In genomic region chr5:142636093-142636492, GRCh38 we compare ENCODE assay signal across 21 cellular contexts. TPM values are rescaled to one million over a fixed set of nuclear protein-coding genes. Genes with fewer than 3 reads are reported as not detected.
A peak's percentile ranks its signal among the peaks of the same experiment; 100 is the strongest.
DNase-seq lines count a peak whose midpoint lies in the region; ATAC-seq and TF ChIP-seq lines count a peak whose summit lies in the region.
"Had no signal": no experiment of that assay in that cellular context is flagged by ENCODE, and none has a peak within 500 bp of the region (broad histone marks: within the 10 kb centered on the region; RNA-seq: fewer than 3 reads in every experiment).

No MANE protein-coding gene starts in this region.

- H2BK12ac ChIP-seq in trophoblast cell (ENCODE audit: low read length) = no peak overlapping the region

- H3K9ac ChIP-seq in adipocyte (ENCODE audit: low read length) (no peak overlapping the region), trophoblast cell (ENCODE audit: low read length) (no peak overlapping the region)

- H3K9me3 ChIP-seq in HEK293 (ENCODE audit: control insufficient read depth, insufficient read depth, low read depth, low read length) = no peaks in the 10 kb centered on the region
- H3K9me3 ChIP-seq in adipocyte (ENCODE audit: control insufficient read depth, low read length) = no peaks in the 10 kb centered on the region
- H3K9me3 ChIP-seq in trophoblast cell (ENCODE audit: insufficient read depth, low read depth, low read length) = no peaks in the 10 kb centered on the region
- H3K9me3 ChIP-seq: SJCRH30 had no signal

- H2AK5ac ChIP-seq in trophoblast cell (ENCODE audit: low read length) = no peak overlapping the region

- peaks cover 20% of the 10 kb centered on the region for H3K4me1 Mint-ChIP-seq in endothelial cell (ENCODE audit: unreplicated experiment)
- H3K4me1 Mint-ChIP-seq: CD8-positive, alpha-beta memory T cell; IgD-negative memory B cell had no signal

- no peak overlapping the region for H4K12ac ChIP-seq in trophoblast cell (ENCODE audit: low read depth, low read length)

- DNase-seq in adipocyte (ENCODE audit: low read depth) (peak; percentile 34), left kidney (ENCODE audit: low read depth, low spot score) (peak; percentile 80), trophoblast cell (peak; percentile 58 to 72), endothelial cell (ENCODE audit: low spot score) (no peak)
- DNase-seq: C1 segment of cervical spinal cord; CD8-positive, alpha-beta memory T cell; DMS79; H7; Karpas-422; NCI-H1436; NCI-H2029; NCI-H345; NCI-H524 treated with DMSO at 0.1 percent for 48 hours; SJCRH30 had no signal

- H3K4me2 ChIP-seq in trophoblast cell (ENCODE audit: low read length) = no peak overlapping the region

- ATAC-seq in GM19035 (IDR thresholded peaks at IDR 0.05; ENCODE audit: unreplicated experiment) (no peak), HG03159 (IDR thresholded peaks at IDR 0.05; ENCODE audit: unreplicated experiment) (no peak)

- no peak overlapping the region for H3K23ac ChIP-seq in trophoblast cell (ENCODE audit: low read length)

- H3K4me3 Mint-ChIP-seq in endothelial cell (ENCODE audit: unreplicated experiment) = no peak overlapping the region
- H3K4me3 Mint-ChIP-seq: IgD-negative memory B cell had no signal

- no peaks in the 10 kb centered on the region for H3K36me3 Mint-ChIP-seq in endothelial cell (ENCODE audit: low read depth, unreplicated experiment)
- H3K36me3 Mint-ChIP-seq: CD8-positive, alpha-beta memory T cell had no signal

- no peak overlapping the region for H3K4me3 ChIP-seq in HEK293 (ENCODE audit: low read depth, low read length)
- H3K4me3 ChIP-seq in adipocyte (ENCODE audit: low read length) = no peak overlapping the region
- no peak overlapping the region for H3K4me3 ChIP-seq in trophoblast cell (ENCODE audit: low read depth, low read length)
- H3K4me3 ChIP-seq: PC-9, SJCRH30 had no signal

- no peak overlapping the region for H3K14ac ChIP-seq in trophoblast cell (ENCODE audit: low read length)

- no peak overlapping the region for H3K4ac ChIP-seq in trophoblast cell (ENCODE audit: low read depth, low read length)

- no peak overlapping the region for H4K91ac ChIP-seq in trophoblast cell (ENCODE audit: low read depth, low read length)

- TF ChIP-seq CTCF in HEK293 (tag by site-specific recombination; IDR thresholded peaks at IDR 0.05) (no peak), endothelial cell (IDR thresholded peaks at IDR 0.05; ENCODE audit: unreplicated experiment) (no peak)

- no peaks in the 10 kb centered on the region for H3K4me1 ChIP-seq in HEK293 (ENCODE audit: control insufficient read depth, insufficient read depth, low read length)
- peaks cover 15% of the 10 kb centered on the region for H3K4me1 ChIP-seq in adipocyte (ENCODE audit: control insufficient read depth, insufficient read depth, low read length)
- H3K4me1 ChIP-seq in trophoblast cell (ENCODE audit: control insufficient read depth in 1 of 2, insufficient read depth in 2 of 2, low read length in 2 of 2) = peaks cover 9 to 12% of the 10 kb centered on the region in 2 experiments

- no peak overlapping the region for H2BK5ac ChIP-seq in trophoblast cell (ENCODE audit: low read depth, low read length, poor library complexity)

- no peak overlapping the region for H3K27ac ChIP-seq in HEK293 (ENCODE audit: extremely low read depth, low read depth, low read length)
- no peak overlapping the region for H3K27ac ChIP-seq in trophoblast cell (ENCODE audit: low read depth, low read length)
- H3K27ac ChIP-seq: HL-60, PC-9, RWPE1, SJCRH30 had no signal

- no CpG with 5 or more reads among the region's 5 CpGs for WGBS in trophoblast cell (ENCODE audit: extremely low coverage, insufficient coverage, insufficient read length)

- H3K9me3 Mint-ChIP-seq in endothelial cell (ENCODE audit: unreplicated experiment) = no peaks in the 10 kb centered on the region
- H3K9me3 Mint-ChIP-seq: CD8-positive, alpha-beta memory T cell; IgD-negative memory B cell had no signal

- no peaks in the 10 kb centered on the region for H3K79me1 ChIP-seq in trophoblast cell (ENCODE audit: low read length)

- H4K8ac ChIP-seq in trophoblast cell (ENCODE audit: low read depth, low read length) = no peak overlapping the region

- H3K18ac ChIP-seq in trophoblast cell (ENCODE audit: low read length) = no peak overlapping the region

- H3K27me3 ChIP-seq in adipocyte (replicated peaks; ENCODE audit: control insufficient read depth, insufficient read depth, low read length) (no peaks in the 10 kb centered on the region), trophoblast cell (ENCODE audit: insufficient read depth, low read length) (no peaks in the 10 kb centered on the region)
- H3K27me3 ChIP-seq: SJCRH30 had no signal

- no peaks in the 10 kb centered on the region for H3K79me2 ChIP-seq in trophoblast cell (ENCODE audit: control insufficient read depth, insufficient read depth, low read length, poor library complexity)

- no peak overlapping the region for H3K27ac Mint-ChIP-seq in endothelial cell (ENCODE audit: unreplicated experiment)
- H3K27ac Mint-ChIP-seq: CD8-positive, alpha-beta memory T cell; IgD-negative memory B cell had no signal

- H3K27me3 Mint-ChIP-seq in endothelial cell (ENCODE audit: unreplicated experiment) = no peaks in the 10 kb centered on the region

- H2AFZ ChIP-seq in trophoblast cell (ENCODE audit: insufficient read depth, low read length, poor library complexity) = no peak overlapping the region
- H2AFZ ChIP-seq: PC-9 had no signal

- no peak overlapping the region for H2BK120ac ChIP-seq in trophoblast cell (ENCODE audit: insufficient read depth, low read length, poor library complexity)

- CTCF ChIA-PET in HEK293 (lab: Yijun Ruan, JAX) = interaction anchor here (1.1 kb wide), 1 partner anchor 77 kb away, joined by 3 read pairs; no protein-coding TSS in a partner anchor

- H3K36me3 ChIP-seq in HEK293 (ENCODE audit: control insufficient read depth in 2 of 2, insufficient read depth in 1 of 2, low read length in 2 of 2) (no peaks in the 10 kb centered on the region), adipocyte (ENCODE audit: control insufficient read depth, insufficient read depth, low read length, severe bottlenecking) (no peaks in the 10 kb centered on the region), trophoblast cell (ENCODE audit: control insufficient read depth in 1 of 2, insufficient read depth in 2 of 2, low read length in 2 of 2) (no peaks in the 10 kb centered on the region)
- H3K36me3 ChIP-seq: SJCRH30 had no signal

- POLR2A ChIA-PET in HEK293 (lab: Yijun Ruan, JAX) = no interaction called here

TF ChIP-seq in HEK293, 187 proteins besides CTCF, POLR2A, EP300 and RAD21 (continues in another document):
- TF ChIP-seq SETDB1 (IDR thresholded peaks at IDR 0.05; ENCODE audit: insufficient read length, low read length) (no peak), ZNF211 (tag by site-specific recombination; IDR thresholded peaks at IDR 0.05; ENCODE audit: low read depth) (no peak), ZNF24 (tag by site-specific recombination; IDR thresholded peaks at IDR 0.05) (no peak), ZNF518A (tag by site-specific recombination; conservative IDR thresholded peaks at IDR 0.05; ENCODE audit: low read depth) (0 out of 2 replicates have a peak, but pooled peaks have one; percentile 24), ZNF114 (tag by site-specific recombination; IDR thresholded peaks at IDR 0.05) (no peak), SCRT2 (tag by site-specific recombination; IDR thresholded peaks at IDR 0.05) (no peak), ZNF16 (tag by site-specific recombination; IDR thresholded peaks at IDR 0.05; ENCODE audit: low read depth) (no peak), ZNF248 (tag by site-specific recombination; IDR thresholded peaks at IDR 0.05) (no peak), KLF9 (tag by site-specific recombination; IDR thresholded peaks at IDR 0.05; ENCODE audit: low read depth) (no peak), KLF1 (tag by site-specific recombination; IDR thresholded peaks at IDR 0.05) (peak; percentile 40; the same call in 1 of the 2 replicates), ZNF335 (tag by site-specific recombination; conservative IDR thresholded peaks at IDR 0.05) (peak; percentile 96), ZNF175 (tag by site-specific recombination; IDR thresholded peaks at IDR 0.05) (no peak), ZFP69B (tag by site-specific recombination; IDR thresholded peaks at IDR 0.05) (no peak), ZNF433 (tag by site-specific recombination; IDR thresholded peaks at IDR 0.05; ENCODE audit: low read depth) (no peak)

RNA-seq across cellular contexts. Expression of gene FGF1, which starts 49.8 kb away (rescaled TPM):
- 3.8 and 5.4 TPM in 2 replicates for polyA plus RNA-seq in trophoblast cell (2013)
- 0.13 TPM for total RNA-seq in endothelial cell (ENCODE audit: unreplicated experiment)
- total RNA-seq: CD8-positive, alpha-beta memory T cell; SJCRH30 had no signal
- polyA plus RNA-seq: CD8-positive, alpha-beta memory T cell; IgD-negative memory B cell had no signal
